1 cellular context compared by ENCODE assay signal in the genomic region with DNA sequence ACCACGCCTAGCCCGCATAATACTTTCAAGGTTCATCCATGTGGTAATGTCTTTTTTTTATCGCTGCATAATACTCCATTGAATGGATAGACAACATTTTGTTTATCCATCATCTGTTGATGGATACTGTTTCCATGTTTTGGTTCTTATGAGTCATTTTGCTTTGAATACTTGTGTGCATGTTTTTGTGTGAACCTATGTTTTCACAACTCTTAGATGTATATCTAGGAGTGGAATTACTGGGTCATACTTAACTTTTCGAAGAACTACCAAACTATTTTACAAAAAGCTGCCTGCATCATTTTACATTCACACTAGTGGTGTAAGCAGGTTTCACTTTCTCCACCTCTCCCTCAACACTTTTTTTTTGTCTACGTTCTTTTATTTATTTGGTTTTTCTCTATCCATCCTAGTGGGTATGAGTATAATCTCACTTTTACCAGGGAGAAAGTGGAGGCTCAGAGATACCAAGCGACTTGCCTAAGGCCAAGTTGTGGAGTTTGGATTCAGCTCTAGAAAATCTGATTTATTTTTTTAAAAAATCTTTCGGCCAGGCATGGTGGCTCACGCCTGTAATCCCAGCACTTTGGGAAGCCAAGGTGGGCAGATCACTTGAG.
TF ChIP-seq lines count a peak whose summit lies in the region.

No MANE protein-coding gene starts in this region.

TF ChIP-seq in endothelial cell of umbilical vein, 7 proteins besides CTCF, POLR2A, EP300 and RAD21:
- TF ChIP-seq JUN (IDR thresholded peaks at IDR 0.05; ENCODE audit: borderline replicate concordance, insufficient read depth, insufficient read length, low read depth): peak; percentile 54
- TF ChIP-seq, protein P1, sequence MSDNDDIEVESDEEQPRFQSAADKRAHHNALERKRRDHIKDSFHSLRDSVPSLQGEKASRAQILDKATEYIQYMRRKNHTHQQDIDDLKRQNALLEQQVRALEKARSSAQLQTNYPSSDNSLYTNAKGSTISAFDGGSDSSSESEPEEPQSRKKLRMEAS (IDR thresholded peaks at IDR 0.05; ENCODE audit: insufficient read depth, insufficient read length): no peak
TF ChIP-seq in endothelial cell of umbilical vein: peak in this region for 1.
